ENCODE assay signal across 9 cellular contexts in genomic region chr14:89378119-89378518, GRCh38. TPM values are rescaled to one million over a fixed set of nuclear protein-coding genes. Genes with fewer than 3 reads are reported as not detected.
DNase-seq lines count a peak whose midpoint lies in the region; ATAC-seq and TF ChIP-seq lines count a peak whose summit lies in the region.
"Had no signal": no experiment of that assay in that cellular context is flagged by ENCODE, and none has a peak within 500 bp of the region (broad histone marks: within the 10 kb centered on the region; RNA-seq: fewer than 3 reads in every experiment).

No MANE protein-coding gene starts in this region.

- H3K14ac ChIP-seq in IMR-90 (replicated peaks; ENCODE audit: low read depth, low read length): no peak overlapping the region

- no peak overlapping the region for H3K9ac ChIP-seq in IMR-90 (ENCODE audit: low read depth, low read length)

- no peak overlapping the region for H3K4me3 Mint-ChIP-seq in osteocyte (ENCODE audit: unreplicated experiment)

- H3K9me3 Mint-ChIP-seq in osteocyte (ENCODE audit: unreplicated experiment): peaks cover 11% of the 10 kb centered on the region

- H3K9me2 ChIP-seq in hepatocyte (replicated peaks; ENCODE audit: insufficient read depth): no peaks in the 10 kb centered on the region

- in situ Hi-C loops in IMR-90 (cut with MboI; ENCODE audit: low sequenced_read_pairs): no loop called here

- no peak overlapping the region for H3K4me3 ChIP-seq in IMR-90 (ENCODE audit: insufficient read depth, low read depth, low read length)
- H3K4me3 ChIP-seq in hepatocyte: no peak overlapping the region
- no peak overlapping the region for H3K4me3 ChIP-seq in breast epithelium

- no peaks in the 10 kb centered on the region for H3K27me3 Mint-ChIP-seq in osteocyte (ENCODE audit: unreplicated experiment)

- dilution Hi-C loops in IMR-90 (cut with HindIII; ENCODE audit: low sequenced_read_pairs, unreplicated experiment): no loop called here

- no peak overlapping the region for H3K27ac Mint-ChIP-seq in osteocyte (ENCODE audit: unreplicated experiment)

- H3K9me3 ChIP-seq in IMR-90 (ENCODE audit: control insufficient read depth, insufficient read depth, low read length) (peaks cover 4% of the 10 kb centered on the region; the same call in 1 of the 2 replicates), hepatocyte (ENCODE audit: low read depth) (no peaks in the 10 kb centered on the region), breast epithelium (peaks cover 0 to 8% of the 10 kb centered on the region in 2 donors)

- H3K56ac ChIP-seq in IMR-90 (ENCODE audit: extremely low read depth, insufficient read depth, low read length): no peak overlapping the region

- no peak overlapping the region for H2AK5ac ChIP-seq in IMR-90 (ENCODE audit: low read depth, low read length)

- TF ChIP-seq CTCF in IMR-90 (conservative IDR thresholded peaks at IDR 0.05; ENCODE audit: low read depth, low read length) (no peak), hepatocyte (IDR thresholded peaks at IDR 0.05; ENCODE audit: poor library complexity) (no peak), breast epithelium (IDR thresholded peaks at IDR 0.05) (no peak), osteocyte (IDR thresholded peaks at IDR 0.05) (no peak)

- TF ChIP-seq POLR2A in IMR-90 (IDR thresholded peaks at IDR 0.05; ENCODE audit: low read depth, low read length) (no peak), breast epithelium (IDR thresholded peaks at IDR 0.05) (no peak)

- no peak overlapping the region for H3K27ac ChIP-seq in IMR-90 (ENCODE audit: insufficient read depth, low read length)
- H3K27ac ChIP-seq in hepatocyte: no peak overlapping the region
- no peak overlapping the region for H3K27ac ChIP-seq in breast epithelium

- H2BK120ac ChIP-seq in IMR-90 (ENCODE audit: low read depth, low read length): no peak overlapping the region

- CTCF ChIA-PET in IMR-90 (lab: Yijun Ruan, JAX): no interaction called here

- H3K4me1 ChIP-seq in IMR-90 (ENCODE audit: control insufficient read depth, insufficient read depth, low read length): peaks cover 6% of the 10 kb centered on the region
- H3K4me1 ChIP-seq in hepatocyte (ENCODE audit: insufficient read depth): no peaks in the 10 kb centered on the region
- H3K4me1 ChIP-seq in breast epithelium: no peaks in the 10 kb centered on the region

- H3K4me2 ChIP-seq in IMR-90 (ENCODE audit: low read depth, low read length): no peak overlapping the region; the same call in 1 of the 2 replicates
- no peak overlapping the region for H3K4me2 ChIP-seq in hepatocyte

- POLR2A ChIA-PET in IMR-90 (lab: Charles Lee; ENCODE audit: unreplicated experiment): no interaction called here

- no peak overlapping the region for H2BK5ac ChIP-seq in IMR-90 (ENCODE audit: low read depth, low read length, poor library complexity, severe bottlenecking)

- H4K8ac ChIP-seq in IMR-90 (ENCODE audit: low read depth in 2 of 2, low read length in 2 of 2): no peak overlapping the region

- intact Hi-C loops in IMR-90 (cut with micrococcal nuclease) (no loop called here), breast epithelium (cut with DNase I; ENCODE audit: low total_unique reads) (no loop called here)

- peaks cover 18% of the 10 kb centered on the region for H3K36me3 Mint-ChIP-seq in osteocyte (ENCODE audit: unreplicated experiment)

- H2AFZ ChIP-seq in IMR-90 (replicated peaks; ENCODE audit: low read length, poor library complexity): peak overlapping the region; percentile 58
- no peak overlapping the region for H2AFZ ChIP-seq in hepatocyte

- H3K27me3 ChIP-seq in IMR-90 (ENCODE audit: control insufficient read depth, insufficient read depth, low read length) (no peaks in the 10 kb centered on the region), hepatocyte (no peaks in the 10 kb centered on the region), breast epithelium (no peaks in the 10 kb centered on the region)

- no peak overlapping the region for H2BK15ac ChIP-seq in IMR-90 (ENCODE audit: low read depth, low read length)

- no peak overlapping the region for H2BK20ac ChIP-seq in IMR-90 (ENCODE audit: low read depth, low read length)

- H4K20me1 ChIP-seq in IMR-90 (ENCODE audit: insufficient read depth, low read length) (peaks cover 48% of the 10 kb centered on the region), hepatocyte (ENCODE audit: insufficient read depth, poor library complexity, severe bottlenecking) (peaks cover 9% of the 10 kb centered on the region)

- DNase-seq in activated effector memory CD4-positive, alpha-beta T cell treated with anti-CD3 and anti-CD28 coated beads, Interleukin-2, amount 50 U/mL, for 16 hours: peak; percentile 67
- no peak for DNase-seq in activated effector memory CD4-positive, alpha-beta T cell treated with Interleukin-2 at 50 U/mL for 16 hours
- DNase-seq in IMR-90: peak; percentile 93
- peak; percentile 49 for DNase-seq in stimulated activated CD8-positive, alpha-beta memory T cell treated with anti-CD3 and anti-CD28 coated beads, Interleukin-4, amount 100 ng/mL, for 48 hours
- DNase-seq in hepatocyte (ENCODE audit: low spot score): no peak
- no peak for DNase-seq in breast epithelium (ENCODE audit: low spot score in 2 of 2)
- no peak for DNase-seq in osteocyte (ENCODE audit: extremely low spot score, unreplicated experiment)
- DNase-seq: DND-41 had no signal

- H2AK9ac ChIP-seq in IMR-90 (replicated peaks; ENCODE audit: low read depth, low read length, poor library complexity): no peak overlapping the region

- peaks cover 15% of the 10 kb centered on the region for H3K9me1 ChIP-seq in IMR-90 (ENCODE audit: insufficient read depth, low read length)

- BruUV-seq in IMR-90 (replicated peaks; lab: Mats Ljungman, UMichigan): no TSS peak

- peaks cover 32 to 80% of the 10 kb centered on the region in 2 experiments for H3K79me1 ChIP-seq in IMR-90 (ENCODE audit: low read depth in 1 of 2, low read length in 2 of 2)

- peak; percentile 13; the same call in 1 of the 2 replicates for TF ChIP-seq RAD21 in IMR-90 (IDR thresholded peaks at IDR 0.05; ENCODE audit: low read length)

- no peak overlapping the region for H3K4ac ChIP-seq in IMR-90 (ENCODE audit: low read depth, low read length)

- no peak overlapping the region for H3K23ac ChIP-seq in IMR-90 (ENCODE audit: low read depth, low read length)

- peaks cover 4% of the 10 kb centered on the region for H3K4me1 Mint-ChIP-seq in osteocyte (ENCODE audit: unreplicated experiment)

- H4K5ac ChIP-seq in IMR-90 (ENCODE audit: low read depth, low read length): no peak overlapping the region

- no peak overlapping the region for H4K91ac ChIP-seq in IMR-90 (ENCODE audit: insufficient read depth, low read depth, low read length)

- H3K18ac ChIP-seq in IMR-90 (ENCODE audit: low read depth, low read length): no peak overlapping the region

- ATAC-seq in IMR-90 (ENCODE audit: low read depth): peak; percentile 92
- peak; percentile 56 for ATAC-seq in esophagus mucosa

- H3K79me2 ChIP-seq in hepatocyte: peaks cover 88% of the 10 kb centered on the region

- H3K36me3 ChIP-seq in IMR-90 (ENCODE audit: control insufficient read depth, insufficient read depth, low read length): peaks cover 3% of the 10 kb centered on the region; the same call in 1 of the 2 replicates
- H3K36me3 ChIP-seq in hepatocyte (replicated peaks; ENCODE audit: insufficient read depth, low read depth): no peaks in the 10 kb centered on the region
- no peaks in the 10 kb centered on the region for H3K36me3 ChIP-seq in breast epithelium

- WGBS in IMR-90 (ENCODE audit: extremely low coverage in 2 of 2, insufficient read length in 1 of 2), 2 experiments: no CpG with 5 or more reads among the region's 5 CpGs
- 71% methylated on average over 5 of the region's 5 CpGs for WGBS in hepatocyte (ENCODE audit: low lambda C conversion rate, missing lambda C conversion rate)

TF ChIP-seq in IMR-90, 13 proteins besides CTCF, POLR2A, EP300 and RAD21:
- TF ChIP-seq CEBPB (IDR thresholded peaks at IDR 0.05; ENCODE audit: low read depth, low read length) (peak; percentile 28; the same call in 1 of the 2 replicates), FOS (IDR thresholded peaks at IDR 0.05; ENCODE audit: low read depth, low read length) (peak; percentile 42; the same call in 1 of the 2 replicates), BHLHE40 (IDR thresholded peaks at IDR 0.05; ENCODE audit: low read depth, low read length) (peak; percentile 82; the same call in 1 of the 2 replicates), MXI1 (IDR thresholded peaks at IDR 0.05; ENCODE audit: borderline replicate concordance, low read depth, low read length) (no peak)

RNA-seq across cellular contexts. Expression of gene FOXN3, which starts 38.9 kb away (rescaled TPM):
- total RNA-seq in IMR-90 (2012; rRNA removed) (32.5 and 33.7 TPM in 2 replicates), esophagus mucosa (40.5 TPM), hepatocyte (38.9 and 47.6 TPM in 2 replicates), breast epithelium (100 to 1,000 TPM in 1 of 3 donors, 10 to 100 TPM in 2; 70.7 to 180 (median 80.3) TPM), osteocyte (120 and 130 TPM in 2 replicates)
- polyA plus RNA-seq in IMR-90 (2012; rRNA removed) (22.6 and 23.5 TPM in 2 replicates), hepatocyte (36.7 and 42.2 TPM in 2 replicates)
- polyA plus RNA-seq in IMR-90 (2012; cell fraction: cytosol; rRNA removed): 13.7 and 16.8 TPM in 2 replicates
- polyA plus RNA-seq in IMR-90 (2012; cell fraction: nucleus; rRNA removed; ENCODE audit: low replicate concordance): 13.3 and 17.3 TPM in 2 replicates

Comparison
In these comparisons a context has a peak if more than half of its experiments do, and no peak if none do; other contexts are left out.
1. DNase-seq: peak in activated effector memory CD4-positive, alpha-beta T cell treated with anti-CD3 and anti-CD28 coated beads, Interleukin-2, amount 50 U/mL, for 16 hours (single experiment), IMR-90 (single experiment) and stimulated activated CD8-positive, alpha-beta memory T cell treated with anti-CD3 and anti-CD28 coated beads, Interleukin-4, amount 100 ng/mL, for 48 hours (single experiment); none in activated effector memory CD4-positive, alpha-beta T cell treated with Interleukin-2 at 50 U/mL for 16 hours (single experiment), hepatocyte (single experiment), breast epithelium (0 of 2) and osteocyte (single experiment).